In genomic region chr22:21022507-21022906, GRCh38 we compare ENCODE assay signal across 25 cellular contexts. TPM values are rescaled to one million over a fixed set of nuclear protein-coding genes. Genes with fewer than 3 reads are reported as not detected.
"Had no signal": no experiment of that assay in that cellular context is flagged by ENCODE, and none has a peak within 500 bp of the region (broad histone marks: within the 10 kb centered on the region; RNA-seq: fewer than 3 reads in every experiment).

No MANE protein-coding gene starts in this region.

- H3K4me3 Mint-ChIP-seq: activated CD4-positive, alpha-beta T cell treated with anti-CD3 and anti-CD28 coated beads for 36 hours; activated T-cell treated with anti-CD3 and anti-CD28 coated beads, Interleukin-2, amount 50 U/mL, for 72 hours; central memory CD8-positive, alpha-beta T cell; naive thymus-derived CD8-positive, alpha-beta T cell; neural crest cell; stimulated activated memory B cell treated with anti-CD40 and anti-IgM and Interleukin-4, amounts not matched to agents 10 μg/mL and 1 μg/mL and 100 μg/mL, for 72 hours; stimulated activated naive CD8-positive, alpha-beta T cell treated with anti-CD3 and anti-CD28 coated beads, Interleukin-15, amount 100 ng/mL, for 72 hours had no signal

- H3K36me3 Mint-ChIP-seq: activated naive CD4-positive, alpha-beta T cell treated with anti-CD3 and anti-CD28 coated beads, Interleukin-2, amount 50 U/mL, for 72 hours; naive thymus-derived CD8-positive, alpha-beta T cell; stimulated activated memory B cell treated with anti-CD40 and anti-IgM and Interleukin-4, amounts not matched to agents 10 μg/mL and 1 μg/mL and 100 μg/mL, for 72 hours had no signal

- DNase-seq: activated CD4-positive, alpha-beta T cell treated with anti-CD3 and anti-CD28 coated beads for 36 hours; activated CD4-positive, alpha-beta T cell treated with anti-CD3 and anti-CD28 coated beads, Interleukin-2, amount 50 U/mL, for 4 hours; activated CD4-positive, CD25-positive, alpha-beta regulatory T cell; activated naive CD4-positive, alpha-beta T cell; activated T-cell treated with anti-CD3 and anti-CD28 coated beads for 4 hours; activated T-cell treated with anti-CD3 and anti-CD28 coated beads, Interleukin-2, amount 50 U/mL, for 72 hours; anterior cingulate cortex; dorsolateral prefrontal cortex; effector memory CD4-positive, alpha-beta T cell; lower lobe of right lung; mesenchymal stem cell; occipital lobe; stimulated activated CD4-positive, alpha-beta T cell treated with anti-CD3 and anti-CD28 coated beads, Interleukin-1b, Interleukin-23, amount 100 ng/mL, for 48 hours; stimulated activated CD4-positive, alpha-beta T cell treated with anti-CD3 and anti-CD28 coated beads, Interleukin-4, amount 100 ng/mL, for 4 hours; stimulated activated CD8-positive, alpha-beta memory T cell treated with anti-CD3 and anti-CD28 coated beads, Interleukin-4, amount 100 ng/mL, for 48 hours; stimulated activated naive CD8-positive, alpha-beta T cell treated with anti-CD3 and anti-CD28 coated beads, Interleukin-15, amount 100 ng/mL, for 72 hours; substantia nigra; thyroid gland; upper lobe of right lung had no signal

- H3K9me3 Mint-ChIP-seq: activated naive CD4-positive, alpha-beta T cell treated with anti-CD3 and anti-CD28 coated beads, Interleukin-2, amount 50 U/mL, for 72 hours; activated T-cell treated with anti-CD3 and anti-CD28 coated beads, Interleukin-2, amount 50 U/mL, for 72 hours; central memory CD8-positive, alpha-beta T cell; naive thymus-derived CD8-positive, alpha-beta T cell; neural crest cell; stimulated activated memory B cell treated with anti-CD40 and anti-IgM and Interleukin-4, amounts not matched to agents 10 μg/mL and 1 μg/mL and 100 μg/mL, for 72 hours; stimulated activated naive CD8-positive, alpha-beta T cell treated with anti-CD3 and anti-CD28 coated beads, Interleukin-15, amount 100 ng/mL, for 72 hours had no signal

- H3K27ac Mint-ChIP-seq: activated CD4-positive, alpha-beta T cell treated with anti-CD3 and anti-CD28 coated beads for 36 hours; activated naive CD4-positive, alpha-beta T cell treated with anti-CD3 and anti-CD28 coated beads, Interleukin-2, amount 50 U/mL, for 72 hours; activated T-cell treated with anti-CD3 and anti-CD28 coated beads, Interleukin-2, amount 50 U/mL, for 72 hours; stimulated activated memory B cell treated with anti-CD40 and anti-IgM and Interleukin-4, amounts not matched to agents 10 μg/mL and 1 μg/mL and 100 μg/mL, for 72 hours had no signal

- H3K27me3 Mint-ChIP-seq: activated CD4-positive, alpha-beta T cell treated with anti-CD3 and anti-CD28 coated beads for 36 hours; central memory CD8-positive, alpha-beta T cell; naive thymus-derived CD8-positive, alpha-beta T cell; stimulated activated naive CD8-positive, alpha-beta T cell treated with anti-CD3 and anti-CD28 coated beads, Interleukin-15, amount 100 ng/mL, for 72 hours had no signal

RNA-seq across cellular contexts. Expression of gene LRRC74B, which starts 23.2 kb away (rescaled TPM):
- polyA plus RNA-seq: naive thymus-derived CD8-positive, alpha-beta T cell; smooth muscle cell had no signal
